Comparison of ENCODE assay signal across 24 cellular contexts in the genomic region with DNA sequence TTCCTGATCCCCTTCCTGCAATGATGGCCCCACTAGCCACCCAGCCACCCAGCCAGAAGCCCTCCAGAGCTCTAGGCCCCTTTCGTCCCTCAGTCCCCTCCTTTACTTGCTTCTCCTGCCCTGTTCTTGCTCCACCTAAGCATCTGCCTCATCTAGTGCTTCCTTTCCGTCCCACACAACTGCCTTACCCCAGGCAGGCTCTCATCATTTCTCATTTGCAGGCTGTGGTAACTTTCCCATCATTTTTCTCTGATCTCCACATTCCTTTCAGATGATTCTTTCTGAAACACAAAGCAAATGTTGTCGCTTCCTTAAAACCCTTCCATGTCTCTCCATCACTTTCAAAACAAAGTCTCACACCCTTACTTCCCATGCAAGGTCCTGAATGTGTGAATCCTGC.
DNase-seq lines count a peak whose midpoint lies in the region; ATAC-seq and TF ChIP-seq lines count a peak whose summit lies in the region.
"Had no signal": no experiment of that assay in that cellular context is flagged by ENCODE, and none has a peak within 500 bp of the region (broad histone marks: within the 10 kb centered on the region; RNA-seq: fewer than 3 reads in every experiment).

No MANE protein-coding gene starts in this region.

- H3K9me3 ChIP-seq in breast epithelium, result no peaks in the 10 kb centered on the region
- no peaks in the 10 kb centered on the region for H3K9me3 ChIP-seq in heart left ventricle
- H3K9me3 ChIP-seq: lower lobe of right lung, tibial nerve had no signal

- peaks cover 26% of the 10 kb centered on the region for H3K4me1 Mint-ChIP-seq in MCF 10A (ENCODE audit: insufficient read depth, unreplicated experiment)
- H3K4me1 Mint-ChIP-seq: activated CD4-positive, alpha-beta T cell treated with anti-CD3 and anti-CD28 coated beads, Interleukin-2, amount 10 ng/mL, durations not matched to agents 24 days and 14 days; central memory CD8-positive, alpha-beta T cell; stimulated activated naive B cell treated with anti-CD40 and anti-IgM and Interleukin-4, amounts not matched to agents 10 μg/mL and 1 μg/mL and 100 μg/mL, for 72 hours had no signal

- no peaks in the 10 kb centered on the region for H3K4me1 ChIP-seq in breast epithelium
- no peaks in the 10 kb centered on the region for H3K4me1 ChIP-seq in heart left ventricle
- H3K4me1 ChIP-seq: lower lobe of right lung had no signal

- H3K27me3 Mint-ChIP-seq in MCF 10A (ENCODE audit: insufficient read depth, unreplicated experiment), result no peaks in the 10 kb centered on the region

- H3K27me3 ChIP-seq in breast epithelium (no peaks in the 10 kb centered on the region), heart left ventricle (no peaks in the 10 kb centered on the region)
- H3K27me3 ChIP-seq: tibial nerve had no signal

- no peaks in the 10 kb centered on the region for H3K9me3 Mint-ChIP-seq in MCF 10A (ENCODE audit: unreplicated experiment)
- H3K9me3 Mint-ChIP-seq: activated CD4-positive, alpha-beta T cell treated with anti-CD3 and anti-CD28 coated beads, Interleukin-2, amount 10 ng/mL, durations not matched to agents 24 days and 14 days; CD4-positive, alpha-beta T cell; central memory CD8-positive, alpha-beta T cell; GM23338; natural killer cell treated with Interleukin-12 subunit alpha and Interleukin-12 subunit beta and Interleukin-15 and Interleukin-18, amount 100 ng/mL, for 72 hours; stimulated activated naive B cell treated with anti-CD40 and anti-IgM and Interleukin-4, amounts not matched to agents 10 μg/mL and 1 μg/mL and 100 μg/mL, for 72 hours had no signal

- TF ChIP-seq POLR2A in breast epithelium (IDR thresholded peaks at IDR 0.05) (no peak), heart left ventricle (IDR thresholded peaks at IDR 0.05) (no peak)

- peak overlapping the region; percentile 83 for H3K27ac Mint-ChIP-seq in MCF 10A (ENCODE audit: low read depth, unreplicated experiment)
- H3K27ac Mint-ChIP-seq: activated CD4-positive, alpha-beta T cell treated with anti-CD3 and anti-CD28 coated beads, Interleukin-2, amount 10 ng/mL, durations not matched to agents 24 days and 14 days; CD4-positive, alpha-beta T cell; GM23338; natural killer cell treated with Interleukin-12 subunit alpha and Interleukin-12 subunit beta and Interleukin-15 and Interleukin-18, amount 100 ng/mL, for 72 hours; progenitor cell of endocrine pancreas; stimulated activated naive B cell treated with anti-CD40 and anti-IgM and Interleukin-4, amounts not matched to agents 10 μg/mL and 1 μg/mL and 100 μg/mL, for 72 hours had no signal

- POLR2A ChIA-PET in MCF 10A (lab: Yijun Ruan, JAX), result interaction anchor here (0.6 to 3.1 kb wide), 6 partner anchors 11 to 375 kb away, joined by 3 to 21 read pairs (median 4); no protein-coding TSS in a partner anchor

- H3K36me3 ChIP-seq in breast epithelium (no peaks in the 10 kb centered on the region), heart left ventricle (no peaks in the 10 kb centered on the region)
- H3K36me3 ChIP-seq: lower lobe of right lung, tibial nerve had no signal

- BruUV-seq in MCF 10A (replicated peaks; lab: Mats Ljungman, UMichigan), result no TSS peak

- CTCF ChIA-PET in MCF 10A (lab: Yijun Ruan, JAX), result interaction anchor here (0.6 to 2.1 kb wide), 5 partner anchors 14 to 1651 kb away, joined by 3 to 24 read pairs (median 4); no protein-coding TSS in a partner anchor

- DNase-seq in MCF 10A (ENCODE audit: unreplicated experiment) (peak; percentile 36), breast epithelium (ENCODE audit: low spot score in 2 of 2) (no peak), SW480 (ENCODE audit: low spot score) (peak; percentile 27), fibroblast of pulmonary artery (ENCODE audit: low read depth) (peak; percentile 36), heart left ventricle (no peak), NCI-H187 (lab: John Stamatoyannopoulos, UW) (no peak)
- DNase-seq: activated CD4-positive, alpha-beta T cell treated with anti-CD3 and anti-CD28 coated beads, Interleukin-2, amount 10 ng/mL, durations not matched to agents 24 days and 14 days; activated naive CD4-positive, alpha-beta T cell treated with Interleukin-2 at 50 U/mL for 16 hours; activated T-cell treated with anti-CD3 and anti-CD28 coated beads for 4 hours; CD4-positive, alpha-beta T cell; DMS79 treated with DMSO at 0.1 percent for 48 hours; effector CD8-positive, alpha-beta T cell; lower lobe of right lung; NCI-H446 treated with DMSO at 0.1 percent for 48 hours; stimulated activated naive B cell treated with anti-CD40 and anti-IgM and Interleukin-4, amounts not matched to agents 10 μg/mL and 1 μg/mL and 100 μg/mL, for 72 hours had no signal

- 65 to 76% (median 71%) methylated on average over 3 of the region's 3 CpGs for WGBS in heart left ventricle, 4 donors

- intact Hi-C loops in MCF 10A (cut with micrococcal nuclease), result loop anchor here (10.0 kb wide), 1 partner anchor 193 kb away; no protein-coding TSS in a partner anchor
- intact Hi-C loops in breast epithelium (cut with DNase I; ENCODE audit: low total_unique reads), result no loop called here
- intact Hi-C loops in heart left ventricle (cut with DNase I), result loop anchor here in 1 of 10 donors (10.0 kb wide), 1 partner anchor 527 kb away; no protein-coding TSS in a partner anchor

- H3K4me3 Mint-ChIP-seq in MCF 10A (ENCODE audit: unreplicated experiment), result peak overlapping the region; percentile 3
- H3K4me3 Mint-ChIP-seq: activated CD4-positive, alpha-beta T cell treated with anti-CD3 and anti-CD28 coated beads, Interleukin-2, amount 10 ng/mL, durations not matched to agents 24 days and 14 days; CD4-positive, alpha-beta T cell; central memory CD8-positive, alpha-beta T cell; GM23338; natural killer cell treated with Interleukin-12 subunit alpha and Interleukin-12 subunit beta and Interleukin-15 and Interleukin-18, amount 100 ng/mL, for 72 hours; stimulated activated naive B cell treated with anti-CD40 and anti-IgM and Interleukin-4, amounts not matched to agents 10 μg/mL and 1 μg/mL and 100 μg/mL, for 72 hours had no signal

- no peaks in the 10 kb centered on the region for H3K36me3 Mint-ChIP-seq in MCF 10A (ENCODE audit: insufficient read depth, unreplicated experiment)
- H3K36me3 Mint-ChIP-seq: natural killer cell treated with Interleukin-12 subunit alpha and Interleukin-12 subunit beta and Interleukin-15 and Interleukin-18, amount 100 ng/mL, for 72 hours; stimulated activated naive B cell treated with anti-CD40 and anti-IgM and Interleukin-4, amounts not matched to agents 10 μg/mL and 1 μg/mL and 100 μg/mL, for 72 hours had no signal

- no peak overlapping the region for H3K27ac ChIP-seq in breast epithelium
- no peak overlapping the region for H3K27ac ChIP-seq in heart left ventricle
- H3K27ac ChIP-seq: 22Rv1, lower lobe of right lung, SK-N-MC, tibial nerve had no signal

- no peak for ATAC-seq in GM19452 (IDR thresholded peaks at IDR 0.05; ENCODE audit: unreplicated experiment)
- ATAC-seq in GM21619 (IDR thresholded peaks at IDR 0.05; ENCODE audit: unreplicated experiment), result no peak
- ATAC-seq in heart left ventricle, result no peak
- ATAC-seq: GM23338; lower lobe of right lung; natural killer cell treated with Interleukin-12 subunit alpha and Interleukin-12 subunit beta and Interleukin-15 and Interleukin-18, amount 100 ng/mL, for 72 hours; stimulated activated naive B cell treated with anti-CD40 and anti-IgM and Interleukin-4, amounts not matched to agents 10 μg/mL and 1 μg/mL and 100 μg/mL, for 72 hours had no signal

- H3K4me3 ChIP-seq in breast epithelium (no peak overlapping the region), fibroblast of pulmonary artery (replicated peaks; ENCODE audit: low read depth, low read length) (no peak overlapping the region), heart left ventricle (no peak overlapping the region)
- H3K4me3 ChIP-seq: GM23338, lower lobe of right lung, SK-N-MC, tibial nerve had no signal

- no peak for TF ChIP-seq CTCF in MCF 10A (IDR thresholded peaks at IDR 0.05; ENCODE audit: unreplicated experiment)
- TF ChIP-seq CTCF in breast epithelium (IDR thresholded peaks at IDR 0.05), result no peak
- TF ChIP-seq CTCF in fibroblast of pulmonary artery (IDR thresholded peaks at IDR 0.05; ENCODE audit: low read length, missing control alignments), result no peak
- TF ChIP-seq CTCF in heart left ventricle (IDR thresholded peaks at IDR 0.05), result no peak

Comparison
In these comparisons a context has a peak if more than half of its experiments do, and no peak if none do; other contexts are left out.
1. DNase-seq: peak in MCF 10A (single experiment), SW480 (single experiment) and fibroblast of pulmonary artery (single experiment); none in breast epithelium (0 of 2), heart left ventricle (0 of 5) and NCI-H187 (0 of 2).